ENCODE assay signal across 1 cellular context in genomic region chr20:38159949-38160756, GRCh38.
A peak's percentile ranks its signal among the peaks of the same experiment; 100 is the strongest.
TF ChIP-seq lines count a peak whose summit lies in the region.

No MANE protein-coding gene starts in this region.

TF ChIP-seq in K562, 482 proteins besides CTCF, POLR2A, EP300 and RAD21 (continued from another document and continues in another):
- no peak for TF ChIP-seq ELK3 (CRISPR knock-in tag; IDR thresholded peaks at IDR 0.05)
- TF ChIP-seq DACH1 (IDR thresholded peaks at IDR 0.05; ENCODE audit: partially characterized antibody), result peak; percentile 88
- no peak for TF ChIP-seq NFXL1 (CRISPR knock-in tag; IDR thresholded peaks at IDR 0.05)
- TF ChIP-seq ZBTB2 (IDR thresholded peaks at IDR 0.05), result peak; percentile 51; the same call in 1 of the 2 replicates
- no peak for TF ChIP-seq SMC3 (conservative IDR thresholded peaks at IDR 0.05; ENCODE audit: insufficient read depth, low read depth, low read length)
- TF ChIP-seq ZFX (CRISPR knock-in tag; IDR thresholded peaks at IDR 0.05), result peak; percentile 66
- TF ChIP-seq AFF1 (IDR thresholded peaks at IDR 0.05; ENCODE audit: low read depth in 1 of 2, partially characterized antibody in 2 of 2), result peak in 1 of 2 experiments; percentile 40
- TF ChIP-seq RBFOX2 (IDR thresholded peaks at IDR 0.05; ENCODE audit: low read depth, low read length), result no peak
- TF ChIP-seq TCF7L2 (IDR thresholded peaks at IDR 0.05; ENCODE audit: low read depth, low read length), result no peak
- 0 out of 2 replicates have a peak, but pooled peaks have one; percentile 15 for TF ChIP-seq TCF7 (IDR thresholded peaks at IDR 0.05; ENCODE audit: borderline replicate concordance)
- TF ChIP-seq CREB1 (IDR thresholded peaks at IDR 0.05), result no peak
- no peak for TF ChIP-seq CREB1 (CRISPR knock-in tag; IDR thresholded peaks at IDR 0.05)
- no peak; the same call in 1 of the 2 replicates for TF ChIP-seq KLF1 (tag; IDR thresholded peaks at IDR 0.05)
- TF ChIP-seq SMARCA4 (IDR thresholded peaks at IDR 0.05), result peak; percentile 89
- TF ChIP-seq KHSRP (IDR thresholded peaks at IDR 0.05), result no peak
- no peak for TF ChIP-seq POLR2B (IDR thresholded peaks at IDR 0.05; ENCODE audit: low read depth, partially characterized antibody)
- no peak for TF ChIP-seq NR4A1 (CRISPR knock-in tag; IDR thresholded peaks at IDR 0.05)
- TF ChIP-seq NR4A1 (tag; IDR thresholded peaks at IDR 0.05), result peak; percentile 55; the same call in 1 of the 2 replicates
- TF ChIP-seq KAT8 (IDR thresholded peaks at IDR 0.05; ENCODE audit: low read depth), result no peak
- TF ChIP-seq MCM5 (IDR thresholded peaks at IDR 0.05; ENCODE audit: low read depth), result no peak
- no peak for TF ChIP-seq MEF2D (tag; conservative IDR thresholded peaks at IDR 0.05; ENCODE audit: low read depth)
- TF ChIP-seq EZH2 (IDR thresholded peaks at IDR 0.05; ENCODE audit: borderline replicate concordance, low read depth, low read length), result no peak
- TF ChIP-seq HDAC2 (IDR thresholded peaks at IDR 0.05), result peak; percentile 95
- no peak for TF ChIP-seq NFATC3 (IDR thresholded peaks at IDR 0.05)
- TF ChIP-seq ZFP36 (IDR thresholded peaks at IDR 0.05; ENCODE audit: low read depth, low read length, partially characterized antibody), result peak; percentile 99
- TF ChIP-seq ATF3 (IDR thresholded peaks at IDR 0.05), result peak; percentile 90
- peak; percentile 56 for TF ChIP-seq ATF3 (CRISPR knock-in tag; conservative IDR thresholded peaks at IDR 0.05)
- TF ChIP-seq TBP (optimal IDR thresholded peaks at IDR 0.05; ENCODE audit: low read depth, low read length), result peak; percentile 10
- TF ChIP-seq NELFE (IDR thresholded peaks at IDR 0.05; ENCODE audit: insufficient read depth, insufficient read length), result no peak
- no peak for TF ChIP-seq TAF1 (IDR thresholded peaks at IDR 0.05; ENCODE audit: control insufficient read depth, extremely low read depth, insufficient read depth, low read length, severe bottlenecking)
- TF ChIP-seq SMARCA5 (IDR thresholded peaks at IDR 0.05), result peak; percentile 98
- no peak for TF ChIP-seq ELF2 (CRISPR knock-in tag; IDR thresholded peaks at IDR 0.05)
- no peak for TF ChIP-seq NFE2L1 (tag; IDR thresholded peaks at IDR 0.05; ENCODE audit: borderline replicate concordance, low read depth)
- no peak for TF ChIP-seq ZNF174 (CRISPR knock-in tag; IDR thresholded peaks at IDR 0.05)
- TF ChIP-seq L3MBTL2 (IDR thresholded peaks at IDR 0.05), result peak; percentile 19; the same call in 1 of the 2 replicates
- no peak for TF ChIP-seq ASH1L (IDR thresholded peaks at IDR 0.05; ENCODE audit: borderline replicate concordance, low read depth, partially characterized antibody)
- no peak for TF ChIP-seq TCF15 (CRISPR knock-in tag; IDR thresholded peaks at IDR 0.05)
- TF ChIP-seq POU5F1 (IDR thresholded peaks at IDR 0.05; ENCODE audit: borderline replicate concordance, low read depth, low read length, partially characterized antibody), result no peak
- no peak for TF ChIP-seq NKRF (IDR thresholded peaks at IDR 0.05; ENCODE audit: borderline replicate concordance)
- 0 out of 2 replicates have a peak, but pooled peaks have one; percentile 74 for TF ChIP-seq RERE (CRISPR knock-in tag; IDR thresholded peaks at IDR 0.05; ENCODE audit: borderline replicate concordance)
- TF ChIP-seq SMAD4 (CRISPR knock-in tag; conservative IDR thresholded peaks at IDR 0.05), result peak; percentile 83
- TF ChIP-seq TOE1 (IDR thresholded peaks at IDR 0.05; ENCODE audit: borderline replicate concordance), result no peak
- no peak for TF ChIP-seq TOE1 (CRISPR knock-in tag; IDR thresholded peaks at IDR 0.05; ENCODE audit: borderline replicate concordance, low read depth)
- TF ChIP-seq GATAD2A (IDR thresholded peaks at IDR 0.05), result no peak; the same call in 1 of the 2 replicates
- TF ChIP-seq ESRRB (CRISPR knock-in tag; IDR thresholded peaks at IDR 0.05; ENCODE audit: borderline replicate concordance), result no peak
- TF ChIP-seq CBFB (CRISPR knock-in tag; IDR thresholded peaks at IDR 0.05), result no peak
- no peak for TF ChIP-seq PCBP2 (IDR thresholded peaks at IDR 0.05; ENCODE audit: low read depth, low read length, poor library complexity, severe bottlenecking)
- TF ChIP-seq ZNF217 (CRISPR knock-in tag; IDR thresholded peaks at IDR 0.05), result no peak
- no peak for TF ChIP-seq HBP1 (CRISPR knock-in tag; IDR thresholded peaks at IDR 0.05)
- no peak for TF ChIP-seq MEF2A (IDR thresholded peaks at IDR 0.05; ENCODE audit: control insufficient read depth, low read depth, low read length)
- no peak for TF ChIP-seq HINFP (tag; conservative IDR thresholded peaks at IDR 0.05; ENCODE audit: low read depth)
- TF ChIP-seq ZNF717 (CRISPR knock-in tag; IDR thresholded peaks at IDR 0.05), result no peak
